ENCODE assay signal across 2 cellular contexts in genomic region chr22:19591568-19591967, GRCh38.
A peak's percentile ranks its signal among the peaks of the same experiment; 100 is the strongest.
TF ChIP-seq lines count a peak whose summit lies in the region.

No MANE protein-coding gene starts in this region.

TF ChIP-seq in K562, 482 proteins besides CTCF, POLR2A, EP300 and RAD21:
- TF ChIP-seq ZNF274 (IDR thresholded peaks at IDR 0.05; ENCODE audit: borderline replicate concordance, low read depth, low read length) (no peak), HDAC2 (IDR thresholded peaks at IDR 0.05) (no peak), RUNX1 (IDR thresholded peaks at IDR 0.05; ENCODE audit: low read depth) (no peak), HOXB6 (CRISPR knock-in tag; IDR thresholded peaks at IDR 0.05; ENCODE audit: borderline replicate concordance) (no peak), CBFA2T3 (IDR thresholded peaks at IDR 0.05) (no peak), HNRNPH1 (optimal IDR thresholded peaks at IDR 0.05; ENCODE audit: low read depth, low read length) (no peak), NR3C1 (CRISPR knock-in tag; IDR thresholded peaks at IDR 0.05) (0 out of 2 replicates have a peak, but pooled peaks have one; percentile 17), TEAD4 (IDR thresholded peaks at IDR 0.05; ENCODE audit: low read length) (no peak), TEAD4 (CRISPR knock-in tag; IDR thresholded peaks at IDR 0.05; ENCODE audit: borderline replicate concordance) (peak; percentile 53; the same call in 1 of the 2 replicates), RNF2 (IDR thresholded peaks at IDR 0.05) (no peak), TOE1 (IDR thresholded peaks at IDR 0.05; ENCODE audit: borderline replicate concordance) (no peak), TOE1 (CRISPR knock-in tag; IDR thresholded peaks at IDR 0.05; ENCODE audit: borderline replicate concordance, low read depth) (no peak), HNRNPK (IDR thresholded peaks at IDR 0.05; ENCODE audit: low read depth, low read length, poor library complexity, severe bottlenecking) (no peak), BRCA1 (IDR thresholded peaks at IDR 0.05) (no peak), BRCA1 (CRISPR knock-in tag; IDR thresholded peaks at IDR 0.05) (no peak)
- TF ChIP-seq, protein P1, sequence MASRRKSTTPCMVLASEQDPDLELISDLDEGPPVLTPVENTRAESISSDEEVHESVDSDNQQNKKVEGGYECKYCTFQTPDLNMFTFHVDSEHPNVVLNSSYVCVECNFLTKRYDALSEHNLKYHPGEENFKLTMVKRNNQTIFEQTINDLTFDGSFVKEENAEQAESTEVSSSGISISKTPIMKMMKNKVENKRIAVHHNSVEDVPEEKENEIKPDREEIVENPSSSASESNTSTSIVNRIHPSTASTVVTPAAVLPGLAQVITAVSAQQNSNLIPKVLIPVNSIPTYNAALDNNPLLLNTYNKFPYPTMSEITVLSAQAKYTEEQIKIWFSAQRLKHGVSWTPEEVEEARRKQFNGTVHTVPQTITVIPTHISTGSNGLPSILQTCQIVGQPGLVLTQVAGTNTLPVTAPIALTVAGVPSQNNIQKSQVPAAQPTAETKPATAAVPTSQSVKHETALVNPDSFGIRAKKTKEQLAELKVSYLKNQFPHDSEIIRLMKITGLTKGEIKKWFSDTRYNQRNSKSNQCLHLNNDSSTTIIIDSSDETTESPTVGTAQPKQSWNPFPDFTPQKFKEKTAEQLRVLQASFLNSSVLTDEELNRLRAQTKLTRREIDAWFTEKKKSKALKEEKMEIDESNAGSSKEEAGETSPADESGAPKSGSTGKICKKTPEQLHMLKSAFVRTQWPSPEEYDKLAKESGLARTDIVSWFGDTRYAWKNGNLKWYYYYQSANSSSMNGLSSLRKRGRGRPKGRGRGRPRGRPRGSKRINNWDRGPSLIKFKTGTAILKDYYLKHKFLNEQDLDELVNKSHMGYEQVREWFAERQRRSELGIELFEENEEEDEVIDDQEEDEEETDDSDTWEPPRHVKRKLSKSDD (conservative IDR thresholded peaks at IDR 0.05; ENCODE audit: low read length), result no peak
- TF ChIP-seq, protein P2, sequence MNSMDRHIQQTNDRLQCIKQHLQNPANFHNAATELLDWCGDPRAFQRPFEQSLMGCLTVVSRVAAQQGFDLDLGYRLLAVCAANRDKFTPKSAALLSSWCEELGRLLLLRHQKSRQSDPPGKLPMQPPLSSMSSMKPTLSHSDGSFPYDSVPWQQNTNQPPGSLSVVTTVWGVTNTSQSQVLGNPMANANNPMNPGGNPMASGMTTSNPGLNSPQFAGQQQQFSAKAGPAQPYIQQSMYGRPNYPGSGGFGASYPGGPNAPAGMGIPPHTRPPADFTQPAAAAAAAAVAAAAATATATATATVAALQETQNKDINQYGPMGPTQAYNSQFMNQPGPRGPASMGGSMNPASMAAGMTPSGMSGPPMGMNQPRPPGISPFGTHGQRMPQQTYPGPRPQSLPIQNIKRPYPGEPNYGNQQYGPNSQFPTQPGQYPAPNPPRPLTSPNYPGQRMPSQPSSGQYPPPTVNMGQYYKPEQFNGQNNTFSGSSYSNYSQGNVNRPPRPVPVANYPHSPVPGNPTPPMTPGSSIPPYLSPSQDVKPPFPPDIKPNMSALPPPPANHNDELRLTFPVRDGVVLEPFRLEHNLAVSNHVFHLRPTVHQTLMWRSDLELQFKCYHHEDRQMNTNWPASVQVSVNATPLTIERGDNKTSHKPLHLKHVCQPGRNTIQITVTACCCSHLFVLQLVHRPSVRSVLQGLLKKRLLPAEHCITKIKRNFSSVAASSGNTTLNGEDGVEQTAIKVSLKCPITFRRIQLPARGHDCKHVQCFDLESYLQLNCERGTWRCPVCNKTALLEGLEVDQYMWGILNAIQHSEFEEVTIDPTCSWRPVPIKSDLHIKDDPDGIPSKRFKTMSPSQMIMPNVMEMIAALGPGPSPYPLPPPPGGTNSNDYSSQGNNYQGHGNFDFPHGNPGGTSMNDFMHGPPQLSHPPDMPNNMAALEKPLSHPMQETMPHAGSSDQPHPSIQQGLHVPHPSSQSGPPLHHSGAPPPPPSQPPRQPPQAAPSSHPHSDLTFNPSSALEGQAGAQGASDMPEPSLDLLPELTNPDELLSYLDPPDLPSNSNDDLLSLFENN (IDR thresholded peaks at IDR 0.05; ENCODE audit: low read depth in 2 of 2, low read length in 2 of 2), result no peak
- TF ChIP-seq, protein P3, sequence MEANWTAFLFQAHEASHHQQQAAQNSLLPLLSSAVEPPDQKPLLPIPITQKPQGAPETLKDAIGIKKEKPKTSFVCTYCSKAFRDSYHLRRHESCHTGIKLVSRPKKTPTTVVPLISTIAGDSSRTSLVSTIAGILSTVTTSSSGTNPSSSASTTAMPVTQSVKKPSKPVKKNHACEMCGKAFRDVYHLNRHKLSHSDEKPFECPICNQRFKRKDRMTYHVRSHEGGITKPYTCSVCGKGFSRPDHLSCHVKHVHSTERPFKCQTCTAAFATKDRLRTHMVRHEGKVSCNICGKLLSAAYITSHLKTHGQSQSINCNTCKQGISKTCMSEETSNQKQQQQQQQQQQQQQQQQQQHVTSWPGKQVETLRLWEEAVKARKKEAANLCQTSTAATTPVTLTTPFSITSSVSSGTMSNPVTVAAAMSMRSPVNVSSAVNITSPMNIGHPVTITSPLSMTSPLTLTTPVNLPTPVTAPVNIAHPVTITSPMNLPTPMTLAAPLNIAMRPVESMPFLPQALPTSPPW (CRISPR knock-in tag; IDR thresholded peaks at IDR 0.05), result no peak

TF ChIP-seq in endothelial cell of umbilical vein, 7 proteins besides CTCF, POLR2A, EP300 and RAD21:
- TF ChIP-seq MAX (IDR thresholded peaks at IDR 0.05; ENCODE audit: insufficient read depth, insufficient read length), result no peak
- TF ChIP-seq FOS (IDR thresholded peaks at IDR 0.05; ENCODE audit: borderline replicate concordance, insufficient read depth, low read length), result no peak
- TF ChIP-seq GATA2 (IDR thresholded peaks at IDR 0.05; ENCODE audit: insufficient read depth, insufficient read length, low read depth, low read length), result no peak
- no peak for TF ChIP-seq POLR2AphosphoS5 (IDR thresholded peaks at IDR 0.05; ENCODE audit: insufficient read depth, low read depth, low read length)
- TF ChIP-seq MYC (IDR thresholded peaks at IDR 0.05; ENCODE audit: low read depth, low read length), result no peak
- no peak for TF ChIP-seq EZH2 (IDR thresholded peaks at IDR 0.05; ENCODE audit: borderline replicate concordance, low read depth, low read length, severe bottlenecking)
- no peak for TF ChIP-seq JUN (IDR thresholded peaks at IDR 0.05; ENCODE audit: borderline replicate concordance, insufficient read depth, insufficient read length, low read depth)
